ENCODE assay signal across 8 cellular contexts in genomic region chr17:35795007-35795870, GRCh38. TPM values are rescaled to one million over a fixed set of nuclear protein-coding genes. Genes with fewer than 3 reads are reported as not detected.
DNase-seq lines count a peak whose midpoint lies in the region; ATAC-seq and TF ChIP-seq lines count a peak whose summit lies in the region.

TSS of gene MMP28 (minus strand) at chr17:35795641. CDS start at chr17:35795377, 264 bp downstream.

- no peak within 1 kb of the TSS for H2AFZ ChIP-seq in mesenchymal stem cell (ENCODE audit: low read depth, low read length)

- H3K4me2 ChIP-seq in mesenchymal stem cell (ENCODE audit: low read length, poor library complexity, severe bottlenecking) = peak within 1 kb of the TSS; percentile 93

- H3K4me3 Mint-ChIP-seq in stimulated activated naive CD8-positive, alpha-beta T cell treated with anti-CD3 and anti-CD28 coated beads, Interleukin-15, amount 100 ng/mL, for 72 hours = peak within 1 kb of the TSS; percentile 84 to 95

- peak within 1 kb of the TSS; percentile 27 for H4K8ac ChIP-seq in mesenchymal stem cell (ENCODE audit: low read length)

- H3K27ac ChIP-seq in HUES48 (ENCODE audit: low read depth, low read length) = no peak within 1 kb of the TSS
- no peak within 1 kb of the TSS for H3K27ac ChIP-seq in mesenchymal stem cell (ENCODE audit: low read length, poor library complexity, severe bottlenecking)

- peaks cover 26% of the 10 kb centered on the region for H3K4me1 Mint-ChIP-seq in stimulated activated naive CD8-positive, alpha-beta T cell treated with anti-CD3 and anti-CD28 coated beads, Interleukin-15, amount 100 ng/mL, for 72 hours

- H4K91ac ChIP-seq in mesenchymal stem cell (ENCODE audit: low read length) = peak within 1 kb of the TSS; percentile 40

- peak within 1 kb of the TSS; percentile 36 for H3K4me3 ChIP-seq in AG10803 (ENCODE audit: low read length)
- H3K4me3 ChIP-seq in HUES48 (ENCODE audit: low read depth, low read length) = peak within 1 kb of the TSS; percentile 64
- H3K4me3 ChIP-seq in mesenchymal stem cell (ENCODE audit: insufficient read depth in 1 of 2, low read depth in 1 of 2, low read length in 2 of 2) = peak within 1 kb of the TSS; percentile 54 to 61

- peak within 1 kb of the TSS; percentile 11 for H2BK120ac ChIP-seq in mesenchymal stem cell (ENCODE audit: low read depth, low read length)

- H3K9ac ChIP-seq in HUES48 (ENCODE audit: low read depth, low read length) (no peak within 1 kb of the TSS), mesenchymal stem cell (ENCODE audit: low read length) (no peak within 1 kb of the TSS)

- H3K4ac ChIP-seq in mesenchymal stem cell (ENCODE audit: low read depth in 1 of 2, low read length in 2 of 2) = peak within 1 kb of the TSS in 1 of 2 experiments; percentile 3

- H3K79me1 ChIP-seq in mesenchymal stem cell (replicated peaks; ENCODE audit: low read length, poor library complexity, severe bottlenecking) = no peaks in the 10 kb centered on the region

- peak within 1 kb of the TSS in 1 of 2 donors; percentile 53 for H3K27ac Mint-ChIP-seq in stimulated activated naive CD8-positive, alpha-beta T cell treated with anti-CD3 and anti-CD28 coated beads, Interleukin-15, amount 100 ng/mL, for 72 hours

- no peak for TF ChIP-seq CTCF in AG10803 (conservative IDR thresholded peaks at IDR 0.05; ENCODE audit: low read length)

- DNase-seq in AG10803 (ENCODE audit: low read depth) (no peak), ecto neural progenitor cell (ENCODE audit: low spot score) (peak; percentile 80), mesenchymal stem cell (peak; percentile 39)
- peak; percentile 26 to 34 for DNase-seq in activated CD4-positive, alpha-beta T cell treated with anti-CD3 and anti-CD28 coated beads for 4 hours
- peak; percentile 47 to 64 for DNase-seq in stimulated activated naive CD8-positive, alpha-beta T cell treated with anti-CD3 and anti-CD28 coated beads, Interleukin-15, amount 100 ng/mL, for 72 hours

- H3K36me3 ChIP-seq in HUES48 (ENCODE audit: control insufficient read depth, insufficient read depth, low read length) = no peaks in the 10 kb centered on the region
- H3K36me3 ChIP-seq in mesenchymal stem cell (ENCODE audit: control insufficient read depth in 1 of 2, insufficient read depth in 2 of 2, low read depth in 1 of 2, low read length in 2 of 2) = no peaks in the 10 kb centered on the region

- peak within 1 kb of the TSS in 1 of 2 experiments; percentile 79 for H3K14ac ChIP-seq in mesenchymal stem cell (ENCODE audit: low read length in 2 of 2)

- H2BK5ac ChIP-seq in mesenchymal stem cell (ENCODE audit: low read depth, low read length, poor library complexity, severe bottlenecking) = no peak within 1 kb of the TSS

- peak within 1 kb of the TSS in 1 of 2 experiments; percentile 63 for H3K23ac ChIP-seq in mesenchymal stem cell (ENCODE audit: low read length in 2 of 2)

- no peak within 1 kb of the TSS for H2AK5ac ChIP-seq in mesenchymal stem cell (ENCODE audit: low read length, severe bottlenecking)

- H3K18ac ChIP-seq in mesenchymal stem cell (ENCODE audit: low read depth in 1 of 2, low read length in 2 of 2) = peak within 1 kb of the TSS; percentile 19 to 58

- H3K9me3 Mint-ChIP-seq in stimulated activated naive CD8-positive, alpha-beta T cell treated with anti-CD3 and anti-CD28 coated beads, Interleukin-15, amount 100 ng/mL, for 72 hours = no peaks in the 10 kb centered on the region

- H3K9me3 ChIP-seq in HUES48 (ENCODE audit: control insufficient read depth, insufficient read depth, low read length) = no peaks in the 10 kb centered on the region
- H3K9me3 ChIP-seq in mesenchymal stem cell (ENCODE audit: control insufficient read depth, low read length) = no peaks in the 10 kb centered on the region

- H3K27me3 Mint-ChIP-seq in stimulated activated naive CD8-positive, alpha-beta T cell treated with anti-CD3 and anti-CD28 coated beads, Interleukin-15, amount 100 ng/mL, for 72 hours = peaks cover 62% of the 10 kb centered on the region

- H2BK12ac ChIP-seq in mesenchymal stem cell (ENCODE audit: low read length in 2 of 2) = peak within 1 kb of the TSS in 1 of 2 experiments; percentile 87

- H2BK15ac ChIP-seq in mesenchymal stem cell (ENCODE audit: low read depth, poor library complexity, severe bottlenecking) = peak within 1 kb of the TSS; percentile 76

- ATAC-seq in stimulated activated naive CD8-positive, alpha-beta T cell treated with anti-CD3 and anti-CD28 coated beads, Interleukin-15, amount 100 ng/mL, for 72 hours = peak; percentile 83
- ATAC-seq in HG03135 (IDR thresholded peaks at IDR 0.05; ENCODE audit: unreplicated experiment) (no peak), GM21390 (IDR thresholded peaks at IDR 0.05; ENCODE audit: unreplicated experiment) (no peak)

- 2% methylated on average over 66 of the region's 89 CpGs for WGBS in mesenchymal stem cell

- H3K4me1 ChIP-seq in HUES48 (ENCODE audit: control insufficient read depth, insufficient read depth, low read length) (no peaks in the 10 kb centered on the region), mesenchymal stem cell (ENCODE audit: control insufficient read depth, insufficient read depth, low read depth, low read length) (peaks cover 13% of the 10 kb centered on the region)

- H3K27me3 ChIP-seq in HUES48 (ENCODE audit: control insufficient read depth, insufficient read depth, low read length) (peaks cover 80% of the 10 kb centered on the region), mesenchymal stem cell (ENCODE audit: control insufficient read depth in 1 of 2, insufficient read depth in 1 of 2, low read length in 2 of 2) (peaks cover 74 to 98% of the 10 kb centered on the region in 2 experiments)

RNA-seq across cellular contexts. Expression of gene MMP28, which starts in this region (rescaled TPM):
- polyA plus RNA-seq in mesenchymal stem cell (2013, experiment 1 of 2) = 4.8 TPM
- 4.7 TPM for polyA plus RNA-seq in mesenchymal stem cell (2013, experiment 2 of 2)
